Comparison of ENCODE assay signal across 8 cellular contexts in genomic region chr19:4267101-4267900, GRCh38. TPM values are rescaled to one million over a fixed set of nuclear protein-coding genes. Genes with fewer than 3 reads are reported as not detected.
DNase-seq lines count a peak whose midpoint lies in the region; ATAC-seq and TF ChIP-seq lines count a peak whose summit lies in the region.

No MANE protein-coding gene starts in this region.

- H3K27me3 ChIP-seq in CD4-positive, alpha-beta memory T cell (ENCODE audit: insufficient read depth, low read length): no peaks in the 10 kb centered on the region
- no peaks in the 10 kb centered on the region for H3K27me3 ChIP-seq in smooth muscle cell (ENCODE audit: low read depth)

- H3K27me3 Mint-ChIP-seq in CD4-positive, alpha-beta memory T cell: no peaks in the 10 kb centered on the region
- no peaks in the 10 kb centered on the region for H3K27me3 Mint-ChIP-seq in activated naive CD4-positive, alpha-beta T cell treated with anti-CD3 and anti-CD28 coated beads, Interleukin-2, amount 50 U/mL, for 24 hours

- H3K4me1 ChIP-seq in CD4-positive, alpha-beta memory T cell (ENCODE audit: insufficient read depth, low read length): peaks cover 7% of the 10 kb centered on the region
- no peaks in the 10 kb centered on the region for H3K4me1 ChIP-seq in smooth muscle cell (ENCODE audit: low read depth)

- H4K20me1 ChIP-seq in smooth muscle cell (ENCODE audit: low read depth): no peaks in the 10 kb centered on the region

- H3K4me1 Mint-ChIP-seq in CD4-positive, alpha-beta memory T cell: peaks cover 12 to 19% (median 15%) of the 10 kb centered on the region in 4 donors
- H3K4me1 Mint-ChIP-seq in activated naive CD4-positive, alpha-beta T cell treated with anti-CD3 and anti-CD28 coated beads, Interleukin-2, amount 50 U/mL, for 24 hours: peaks cover 32% of the 10 kb centered on the region

- H3K9me3 Mint-ChIP-seq in CD4-positive, alpha-beta memory T cell: no peaks in the 10 kb centered on the region
- H3K9me3 Mint-ChIP-seq in activated naive CD4-positive, alpha-beta T cell treated with anti-CD3 and anti-CD28 coated beads, Interleukin-2, amount 50 U/mL, for 24 hours: no peaks in the 10 kb centered on the region

- H3K4me3 Mint-ChIP-seq in CD4-positive, alpha-beta memory T cell: no peak overlapping the region
- H3K4me3 Mint-ChIP-seq in activated naive CD4-positive, alpha-beta T cell treated with anti-CD3 and anti-CD28 coated beads, Interleukin-2, amount 50 U/mL, for 24 hours: no peak overlapping the region

- H3K9ac ChIP-seq in smooth muscle cell (ENCODE audit: low read depth): no peak overlapping the region

- POLR2A ChIA-PET in CD4-positive, alpha-beta memory T cell (lab: Charles Lee; ENCODE audit: partially characterized antibody): interaction anchor here (0.6 to 1.6 kb wide), 8 partner anchors 21 to 217 kb away, joined by 3 to 11 read pairs (median 3); partner anchors contain the start of genes MPND, SH3GL1 and YJU2

- H3K36me3 Mint-ChIP-seq in CD4-positive, alpha-beta memory T cell: peaks cover 30 to 51% of the 10 kb centered on the region in 2 donors
- H3K36me3 Mint-ChIP-seq in activated naive CD4-positive, alpha-beta T cell treated with anti-CD3 and anti-CD28 coated beads, Interleukin-2, amount 50 U/mL, for 24 hours: peaks cover 10% of the 10 kb centered on the region

- H2AFZ ChIP-seq in smooth muscle cell (ENCODE audit: low read depth): no peak overlapping the region

- no peak overlapping the region for H3K4me2 ChIP-seq in smooth muscle cell

- intact Hi-C loops in CD4-positive, alpha-beta memory T cell (cut with micrococcal nuclease): loop anchor here (1.0 kb wide), 3 partner anchors 61 to 133 kb away; partner anchors contain the start of gene SH3GL1
- intact Hi-C loops in left ventricle myocardium superior (cut with micrococcal nuclease): no loop called here

- H3K9me3 ChIP-seq in CD4-positive, alpha-beta memory T cell (ENCODE audit: control insufficient read depth in 1 of 2, low read length in 2 of 2): no peaks in the 10 kb centered on the region
- no peaks in the 10 kb centered on the region for H3K9me3 ChIP-seq in smooth muscle cell (replicated peaks; ENCODE audit: low read depth)

- no peak overlapping the region for H3K4me3 ChIP-seq in CD4-positive, alpha-beta memory T cell (ENCODE audit: low read length in 2 of 2)
- H3K4me3 ChIP-seq in smooth muscle cell: no peak overlapping the region

- no peak overlapping the region for H3K27ac ChIP-seq in CD4-positive, alpha-beta memory T cell (ENCODE audit: low read depth, low read length)
- no peak overlapping the region for H3K27ac ChIP-seq in smooth muscle cell (ENCODE audit: low read depth)

- WGBS in smooth muscle cell (ENCODE audit: low lambda C conversion rate): 45% methylated on average over 21 of the region's 21 CpGs

- DNase-seq in CD4-positive, alpha-beta memory T cell: peak; percentile 41 to 57 (median 46)
- DNase-seq in HT1080 (ENCODE audit: low read depth) (peak; percentile 59), SKM-1 treated with dmso at 0.1 percent for 144 hours (lab: John Stamatoyannopoulos, UW; ENCODE audit: unreplicated experiment) (peak; percentile 79), left ventricle myocardium superior (peak; percentile 68), smooth muscle cell (lab: John Stamatoyannopoulos, UW; ENCODE audit: unreplicated experiment) (no peak)

- H3K36me3 ChIP-seq in CD4-positive, alpha-beta memory T cell (ENCODE audit: insufficient read depth, low read length): peaks cover 30% of the 10 kb centered on the region
- H3K36me3 ChIP-seq in smooth muscle cell (ENCODE audit: low read depth): no peaks in the 10 kb centered on the region

- H3F3A ChIP-seq in smooth muscle cell (ENCODE audit: low read depth): no peaks in the 10 kb centered on the region

- H3K79me2 ChIP-seq in smooth muscle cell (ENCODE audit: low read depth): no peaks in the 10 kb centered on the region

- ATAC-seq in left ventricle myocardium superior: peak; percentile 73
- ATAC-seq in GM18502 (IDR thresholded peaks at IDR 0.05; ENCODE audit: poor library complexity, unreplicated experiment): no peak
- no peak for ATAC-seq in HG03045 (IDR thresholded peaks at IDR 0.05; ENCODE audit: unreplicated experiment)

- peak overlapping the region in 6 of 7 donors; percentile 22 to 93 (median 76) for H3K27ac Mint-ChIP-seq in CD4-positive, alpha-beta memory T cell
- peak overlapping the region; percentile 66 for H3K27ac Mint-ChIP-seq in activated naive CD4-positive, alpha-beta T cell treated with anti-CD3 and anti-CD28 coated beads, Interleukin-2, amount 50 U/mL, for 24 hours

- CTCF ChIA-PET in CD4-positive, alpha-beta memory T cell (lab: Charles Lee; ENCODE audit: partially characterized antibody): interaction anchor here (0.7 to 5.8 kb wide), 25 partner anchors 9 to 258 kb away, joined by 3 to 61 read pairs (median 4); partner anchors contain the start of genes CHAF1A, STAP2 and YJU2

- TF ChIP-seq CTCF in smooth muscle cell (IDR thresholded peaks at IDR 0.05; ENCODE audit: borderline replicate concordance, insufficient read depth, poor library complexity, severe bottlenecking): peak; percentile 82

RNA-seq across cellular contexts. Expression of gene SHD, which starts 11.8 kb away (rescaled TPM):
- total RNA-seq in CD4-positive, alpha-beta memory T cell: under 1 TPM in 1 of 2 experiments, not detected in 1; 0.58 TPM
- polyA plus RNA-seq in CD4-positive, alpha-beta memory T cell: not detected
- not detected in 2 replicates for total RNA-seq in HT1080 (2014; rRNA removed; shearing (Covaris generic))
- polyA plus RNA-seq in HT1080 (2015; cell fraction: cytosol; rRNA removed): not detected in 2 replicates
- not detected in 2 replicates for polyA plus RNA-seq in HT1080 (2015; cell fraction: nucleus; rRNA removed)
- total RNA-seq in left ventricle myocardium superior (not detected), smooth muscle cell (not detected in 2 replicates)
- polyA plus RNA-seq in smooth muscle cell: not detected in 2 replicates

RNA-seq across cellular contexts. Expression of gene YJU2, which starts 20.4 kb away (rescaled TPM):
- 10 to 100 TPM; 28.1 to 29.4 TPM for total RNA-seq in CD4-positive, alpha-beta memory T cell
- polyA plus RNA-seq in CD4-positive, alpha-beta memory T cell: 10 to 100 TPM; 13.0 to 36.1 TPM
- 23.8 and 28.1 TPM in 2 replicates for total RNA-seq in HT1080 (2014; rRNA removed; shearing (Covaris generic))
- polyA plus RNA-seq in HT1080 (2015; cell fraction: cytosol; rRNA removed): 27.3 and 33.3 TPM in 2 replicates
- polyA plus RNA-seq in HT1080 (2015; cell fraction: nucleus; rRNA removed): 20.6 and 22.5 TPM in 2 replicates
- total RNA-seq in left ventricle myocardium superior (8.3 TPM), smooth muscle cell (8.7 and 11.6 TPM in 2 replicates)
- polyA plus RNA-seq in smooth muscle cell: 12.0 and 16.6 TPM in 2 replicates

RNA-seq across cellular contexts. Expression of gene TMIGD2, which starts 34.9 kb away (rescaled TPM):
- 1 to 10 TPM; 6.9 to 9.3 TPM for total RNA-seq in CD4-positive, alpha-beta memory T cell
- polyA plus RNA-seq in CD4-positive, alpha-beta memory T cell: 10 to 100 TPM; 22.9 to 23.7 TPM
- total RNA-seq in HT1080 (2014; rRNA removed; shearing (Covaris generic)): not detected in 2 replicates
- polyA plus RNA-seq in HT1080 (2015; cell fraction: cytosol; rRNA removed): 0.06 TPM in 1 of 2 replicates, not detected in the other
- polyA plus RNA-seq in HT1080 (2015; cell fraction: nucleus; rRNA removed): not detected in 2 replicates
- not detected for total RNA-seq in left ventricle myocardium superior
- total RNA-seq in smooth muscle cell: not detected in 2 replicates
- not detected in 2 replicates for polyA plus RNA-seq in smooth muscle cell

RNA-seq across cellular contexts. Expression of gene FSD1, which starts 37.1 kb away (rescaled TPM):
- 1 to 10 TPM in 1 of 2 experiments, under 1 TPM in 1; 0.73 to 1.4 TPM for total RNA-seq in CD4-positive, alpha-beta memory T cell
- 1 to 10 TPM in 1 of 2 donors, under 1 TPM in 1; 0.61 to 2.4 TPM for polyA plus RNA-seq in CD4-positive, alpha-beta memory T cell
- 9.7 and 10.0 TPM in 2 replicates for total RNA-seq in HT1080 (2014; rRNA removed; shearing (Covaris generic))
- 24.0 and 28.3 TPM in 2 replicates for polyA plus RNA-seq in HT1080 (2015; cell fraction: cytosol; rRNA removed)
- polyA plus RNA-seq in HT1080 (2015; cell fraction: nucleus; rRNA removed): 49.6 and 58.9 TPM in 2 replicates
- total RNA-seq in left ventricle myocardium superior: not detected
- 6.9 and 9.9 TPM in 2 replicates for total RNA-seq in smooth muscle cell
- 16.0 and 16.5 TPM in 2 replicates for polyA plus RNA-seq in smooth muscle cell

RNA-seq across cellular contexts. Expression of gene EBI3, which starts 38.0 kb away (rescaled TPM):
- not detected for total RNA-seq in CD4-positive, alpha-beta memory T cell
- polyA plus RNA-seq in CD4-positive, alpha-beta memory T cell: under 1 TPM in 1 of 2 donors, not detected in 1; 0.26 TPM
- total RNA-seq in HT1080 (2014; rRNA removed; shearing (Covaris generic)): 0.63 and 1.3 TPM in 2 replicates
- polyA plus RNA-seq in HT1080 (2015; cell fraction: cytosol; rRNA removed): 4.5 and 4.8 TPM in 2 replicates
- 5.4 and 7.6 TPM in 2 replicates for polyA plus RNA-seq in HT1080 (2015; cell fraction: nucleus; rRNA removed)
- total RNA-seq in left ventricle myocardium superior (0.92 TPM), smooth muscle cell (0.18 and 0.40 TPM in 2 replicates)
- 3.3 and 3.9 TPM in 2 replicates for polyA plus RNA-seq in smooth muscle cell
